ENCODE assay signal across 24 cellular contexts in the genomic region with DNA sequence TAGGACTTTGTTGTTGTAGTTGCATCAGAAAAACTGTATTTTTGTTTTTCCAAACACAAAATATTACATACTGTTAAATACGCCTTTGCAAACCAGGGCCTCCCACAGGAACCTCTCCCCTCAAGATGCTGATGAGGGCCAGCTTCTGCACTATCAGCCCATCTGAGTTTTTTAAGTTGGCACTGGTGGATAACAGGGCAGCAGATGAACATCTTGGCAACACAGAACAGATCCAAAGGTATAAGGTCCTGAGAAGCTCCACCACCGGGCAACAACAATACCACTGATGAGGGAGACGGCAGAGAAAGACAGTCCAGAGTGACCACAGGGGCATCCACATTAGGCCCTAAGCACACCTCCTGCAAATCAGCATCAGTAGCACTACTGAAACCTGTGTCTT.
A peak's percentile ranks its signal among the peaks of the same experiment; 100 is the strongest.
DNase-seq lines count a peak whose midpoint lies in the region; ATAC-seq and TF ChIP-seq lines count a peak whose summit lies in the region.
"Had no signal": no experiment of that assay in that cellular context is flagged by ENCODE, and none has a peak within 500 bp of the region (broad histone marks: within the 10 kb centered on the region; RNA-seq: fewer than 3 reads in every experiment).

No MANE protein-coding gene starts in this region.

- no peaks in the 10 kb centered on the region for H3K36me3 Mint-ChIP-seq in activated naive CD4-positive, alpha-beta T cell treated with anti-CD3 and anti-CD28 coated beads, Interleukin-2, amount 10 ng/mL, durations not matched to agents 7 days and 5 days
- H3K36me3 Mint-ChIP-seq in activated naive CD4-positive, alpha-beta T cell treated with anti-CD3 and anti-CD28 coated beads, Interleukin-2, amount 50 U/mL, for 72 hours: no peaks in the 10 kb centered on the region
- peaks cover 3% of the 10 kb centered on the region for H3K36me3 Mint-ChIP-seq in natural killer cell treated with Interleukin-12 subunit alpha and Interleukin-12 subunit beta and Interleukin-15 and Interleukin-18, amount 100 ng/mL, for 72 hours
- H3K36me3 Mint-ChIP-seq: CD4-positive, CD25-positive, alpha-beta regulatory T cell had no signal

- no peak for TF ChIP-seq POLR2A in testis (IDR thresholded peaks at IDR 0.05)

- H3K27ac Mint-ChIP-seq in activated naive CD4-positive, alpha-beta T cell treated with anti-CD3 and anti-CD28 coated beads, Interleukin-2, amount 10 ng/mL, durations not matched to agents 7 days and 5 days: no peak overlapping the region
- no peak overlapping the region for H3K27ac Mint-ChIP-seq in activated naive CD4-positive, alpha-beta T cell treated with anti-CD3 and anti-CD28 coated beads, Interleukin-2, amount 50 U/mL, for 72 hours
- no peak overlapping the region for H3K27ac Mint-ChIP-seq in natural killer cell treated with Interleukin-12 subunit alpha and Interleukin-12 subunit beta and Interleukin-15 and Interleukin-18, amount 100 ng/mL, for 72 hours
- H3K27ac Mint-ChIP-seq: CD4-positive, CD25-positive, alpha-beta regulatory T cell; HFFc6 had no signal

- no peaks in the 10 kb centered on the region for H3K27me3 ChIP-seq in testis
- H3K27me3 ChIP-seq: BLaER1 had no signal

- H3K4me1 ChIP-seq in testis: peaks cover 12% of the 10 kb centered on the region
- H3K4me1 ChIP-seq: BLaER1, HAP-1, SJCRH30 had no signal

- peak; percentile 6 for DNase-seq in activated naive CD4-positive, alpha-beta T cell treated with anti-CD3 and anti-CD28 coated beads, Interleukin-2, amount 10 ng/mL, durations not matched to agents 7 days and 5 days
- no peak for DNase-seq in activated naive CD4-positive, alpha-beta T cell treated with anti-CD3 and anti-CD28 coated beads, Interleukin-2, amount 50 U/mL, for 72 hours (ENCODE audit: low spot score in 2 of 2)
- DNase-seq in ecto neural progenitor cell (ENCODE audit: low spot score): peak; percentile 11
- peak; percentile 18 for DNase-seq in natural killer cell treated with Interleukin-12 subunit alpha and Interleukin-12 subunit beta and Interleukin-15 and Interleukin-18, amount 100 ng/mL, for 72 hours (ENCODE audit: low spot score)
- DNase-seq in testis: peak; percentile 3
- DNase-seq in sciatic nerve (ENCODE audit: low spot score): no peak
- DNase-seq: CD4-positive, CD25-positive, alpha-beta regulatory T cell; GOT3; HFFc6; IMR-90; KG1; MM.1S; NCI-H2029; NCI-H446 treated with DMSO at 0.1 percent for 48 hours; NCI-H526; NCI-H82; NK-92 treated with Interleukin-12 subunit alpha and Interleukin-12 subunit beta, amount 100 ng/mL, for 24 hours; PC-9; SJCRH30 had no signal

- no peaks in the 10 kb centered on the region for H3K9me3 Mint-ChIP-seq in activated naive CD4-positive, alpha-beta T cell treated with anti-CD3 and anti-CD28 coated beads, Interleukin-2, amount 10 ng/mL, durations not matched to agents 7 days and 5 days
- H3K9me3 Mint-ChIP-seq in activated naive CD4-positive, alpha-beta T cell treated with anti-CD3 and anti-CD28 coated beads, Interleukin-2, amount 50 U/mL, for 72 hours: no peaks in the 10 kb centered on the region
- no peaks in the 10 kb centered on the region for H3K9me3 Mint-ChIP-seq in natural killer cell treated with Interleukin-12 subunit alpha and Interleukin-12 subunit beta and Interleukin-15 and Interleukin-18, amount 100 ng/mL, for 72 hours

- H3K27me3 Mint-ChIP-seq in activated naive CD4-positive, alpha-beta T cell treated with anti-CD3 and anti-CD28 coated beads, Interleukin-2, amount 10 ng/mL, durations not matched to agents 7 days and 5 days: peaks cover 38% of the 10 kb centered on the region
- peaks cover 11 to 26% of the 10 kb centered on the region in 2 donors for H3K27me3 Mint-ChIP-seq in natural killer cell treated with Interleukin-12 subunit alpha and Interleukin-12 subunit beta and Interleukin-15 and Interleukin-18, amount 100 ng/mL, for 72 hours
- H3K27me3 Mint-ChIP-seq: CD4-positive, CD25-positive, alpha-beta regulatory T cell had no signal

- CTCF ChIA-PET in activated naive CD4-positive, alpha-beta T cell treated with anti-CD3 and anti-CD28 coated beads, Interleukin-2, amount 10 ng/mL, durations not matched to agents 7 days and 5 days (lab: Charles Lee): no interaction called here

- no peak overlapping the region for H3K27ac ChIP-seq in testis
- H3K27ac ChIP-seq: BLaER1, PC-9, SJCRH30 had no signal

- H3K4me1 Mint-ChIP-seq in activated naive CD4-positive, alpha-beta T cell treated with anti-CD3 and anti-CD28 coated beads, Interleukin-2, amount 10 ng/mL, durations not matched to agents 7 days and 5 days: no peaks in the 10 kb centered on the region
- peaks cover 26 to 34% of the 10 kb centered on the region in 2 donors for H3K4me1 Mint-ChIP-seq in natural killer cell treated with Interleukin-12 subunit alpha and Interleukin-12 subunit beta and Interleukin-15 and Interleukin-18, amount 100 ng/mL, for 72 hours (ENCODE audit: low read depth in 2 of 2)
- H3K4me1 Mint-ChIP-seq: CD4-positive, CD25-positive, alpha-beta regulatory T cell had no signal

- H3K4me3 Mint-ChIP-seq in activated naive CD4-positive, alpha-beta T cell treated with anti-CD3 and anti-CD28 coated beads, Interleukin-2, amount 10 ng/mL, durations not matched to agents 7 days and 5 days: no peak overlapping the region
- no peak overlapping the region for H3K4me3 Mint-ChIP-seq in natural killer cell treated with Interleukin-12 subunit alpha and Interleukin-12 subunit beta and Interleukin-15 and Interleukin-18, amount 100 ng/mL, for 72 hours
- H3K4me3 Mint-ChIP-seq: CD4-positive, CD25-positive, alpha-beta regulatory T cell; HFFc6 had no signal

- no peaks in the 10 kb centered on the region for H3K36me3 ChIP-seq in testis (ENCODE audit: low read depth, missing control alignments)
- H3K36me3 ChIP-seq: BLaER1, HAP-1, SJCRH30 had no signal

- no peaks in the 10 kb centered on the region for H3K9me3 ChIP-seq in testis
- H3K9me3 ChIP-seq: BLaER1, HAP-1, SJCRH30 had no signal

- ATAC-seq in activated naive CD4-positive, alpha-beta T cell treated with anti-CD3 and anti-CD28 coated beads, Interleukin-2, amount 50 U/mL, for 72 hours: no peak
- no peak for ATAC-seq in natural killer cell treated with Interleukin-12 subunit alpha and Interleukin-12 subunit beta and Interleukin-15 and Interleukin-18, amount 100 ng/mL, for 72 hours
- ATAC-seq in sciatic nerve (no peak), GM21529 (IDR thresholded peaks at IDR 0.05; ENCODE audit: unreplicated experiment) (no peak), GM21423 (IDR thresholded peaks at IDR 0.05; ENCODE audit: unreplicated experiment) (no peak)
- ATAC-seq: Right ventricle myocardium inferior had no signal

- WGBS in testis, 2 donors: 89% methylated on average over 3 of the region's 3 CpGs

- H3K4me3 ChIP-seq in testis: no peak overlapping the region
- H3K4me3 ChIP-seq: BLaER1, HAP-1, PC-9, SJCRH30 had no signal

- no peak for TF ChIP-seq CTCF in testis (IDR thresholded peaks at IDR 0.05)

- intact Hi-C loops in testis (cut with DNase I; ENCODE audit: low total_unique reads) (no loop called here), sciatic nerve (cut with DNase I) (no loop called here)

Comparison
In these comparisons a context has a peak if more than half of its experiments do, and no peak if none do; other contexts are left out.
1. DNase-seq: peak in activated naive CD4-positive, alpha-beta T cell treated with anti-CD3 and anti-CD28 coated beads, Interleukin-2, amount 10 ng/mL, durations not matched to agents 7 days and 5 days (single experiment), ecto neural progenitor cell (single experiment), natural killer cell treated with Interleukin-12 subunit alpha and Interleukin-12 subunit beta and Interleukin-15 and Interleukin-18, amount 100 ng/mL, for 72 hours (single experiment) and testis (single experiment); none in activated naive CD4-positive, alpha-beta T cell treated with anti-CD3 and anti-CD28 coated beads, Interleukin-2, amount 50 U/mL, for 72 hours (0 of 2) and sciatic nerve (single experiment).